1 cellular context compared by ENCODE assay signal in genomic region chr10:84314269-84314668, GRCh38.
TF ChIP-seq lines count a peak whose summit lies in the region.

No MANE protein-coding gene starts in this region.

TF ChIP-seq in WTC11, 78 proteins besides CTCF, POLR2A, EP300 and RAD21 (continued from another document):
- TF ChIP-seq ZNF263 (CRISPR knock-in tag; IDR thresholded peaks at IDR 0.05; ENCODE audit: low read depth) (no peak), PRRX2 (CRISPR knock-in tag; IDR thresholded peaks at IDR 0.05) (no peak), RELA (CRISPR knock-in tag; IDR thresholded peaks at IDR 0.05; ENCODE audit: borderline replicate concordance) (no peak), NFYB (CRISPR knock-in tag; conservative IDR thresholded peaks at IDR 0.05; ENCODE audit: low read depth) (no peak), TEAD1 (CRISPR knock-in tag; IDR thresholded peaks at IDR 0.05) (no peak), HMGA2 (CRISPR knock-in tag; IDR thresholded peaks at IDR 0.05) (no peak), KAT7 (CRISPR knock-in tag; IDR thresholded peaks at IDR 0.05; ENCODE audit: borderline replicate concordance) (no peak), ZNF423 (CRISPR knock-in tag; IDR thresholded peaks at IDR 0.05) (no peak)
